In the genomic region with DNA sequence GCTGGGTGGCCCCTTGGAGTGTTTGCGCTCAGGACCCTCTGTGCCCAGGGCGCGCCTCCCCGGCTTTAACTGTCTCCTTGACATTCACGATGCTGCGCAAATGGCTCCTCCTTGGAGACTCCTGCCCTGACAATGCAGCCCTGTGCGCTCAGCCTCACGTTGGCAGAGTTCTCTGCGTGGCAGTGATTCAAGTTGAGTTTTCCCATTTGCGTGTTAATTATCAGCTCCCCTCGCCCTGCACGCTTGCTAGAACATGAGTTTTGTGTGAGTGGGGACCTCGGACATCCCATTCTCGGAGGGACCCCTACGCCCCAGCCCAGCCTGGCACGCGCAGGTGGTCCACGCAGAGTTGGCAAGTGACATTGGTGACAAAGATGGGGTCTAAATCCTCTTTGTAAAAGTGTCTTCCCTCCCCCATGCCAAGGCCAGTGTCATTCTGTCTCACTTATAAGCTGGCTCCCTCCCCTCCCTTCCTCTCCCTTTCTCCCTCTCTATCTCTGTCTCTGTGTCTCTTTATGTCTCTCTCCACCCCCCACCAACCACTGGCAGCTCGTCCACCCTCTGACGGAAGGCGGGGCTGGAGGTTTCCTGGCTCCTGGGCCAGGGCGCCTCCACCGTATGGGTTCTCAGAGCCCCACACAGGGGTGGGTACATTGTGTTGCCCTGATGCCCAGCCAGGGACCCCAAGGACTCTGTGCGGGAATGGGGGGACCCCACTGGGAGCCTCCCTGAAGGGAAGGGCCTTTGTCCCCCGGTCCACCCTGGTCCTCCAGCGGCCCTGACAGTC, we compare ENCODE assay signal across 22 cellular contexts.
DNase-seq lines count a peak whose midpoint lies in the region; ATAC-seq and TF ChIP-seq lines count a peak whose summit lies in the region.
"Had no signal": no experiment of that assay in that cellular context is flagged by ENCODE, and none has a peak within 500 bp of the region (broad histone marks: within the 10 kb centered on the region; RNA-seq: fewer than 3 reads in every experiment).

No MANE protein-coding gene starts in this region.

- H3K4me1 Mint-ChIP-seq in activated CD4-positive, alpha-beta memory T cell treated with anti-CD3 and anti-CD28 coated beads for 36 hours (ENCODE audit: low read depth): no peaks in the 10 kb centered on the region

- no peak overlapping the region for H3K4me3 ChIP-seq in left ventricle myocardium inferior
- H3K4me3 ChIP-seq in osteoblast (ENCODE audit: insufficient read depth, low read length): no peak overlapping the region
- H3K4me3 ChIP-seq in aorta (ENCODE audit: low read length in 2 of 2): no peak overlapping the region
- H3K4me3 ChIP-seq: BLaER1 treated with 17β-estradiol and CSF1 and Interleukin-3, amounts not matched to agents 10 nM and 100 nM had no signal

- H3K4me1 ChIP-seq in left ventricle myocardium inferior (no peaks in the 10 kb centered on the region), osteoblast (ENCODE audit: insufficient read depth, low read length) (no peaks in the 10 kb centered on the region), aorta (ENCODE audit: control insufficient read depth in 1 of 2, insufficient read depth in 2 of 2, low read length in 2 of 2) (no peaks in the 10 kb centered on the region)
- H3K4me1 ChIP-seq: Caco-2 had no signal

- POLR2A ChIA-PET in activated CD4-positive, alpha-beta memory T cell treated with anti-CD3 and anti-CD28 coated beads for 36 hours (lab: Charles Lee): no interaction called here

- H3K4me3 Mint-ChIP-seq in activated CD4-positive, alpha-beta memory T cell treated with anti-CD3 and anti-CD28 coated beads for 36 hours: no peak overlapping the region
- H3K4me3 Mint-ChIP-seq: CD4-positive, alpha-beta memory T cell; HFFc6 had no signal

- no peaks in the 10 kb centered on the region for H3K36me3 Mint-ChIP-seq in activated CD4-positive, alpha-beta memory T cell treated with anti-CD3 and anti-CD28 coated beads for 36 hours
- H3K36me3 Mint-ChIP-seq: CD4-positive, alpha-beta memory T cell had no signal

- TF ChIP-seq CTCF in left ventricle myocardium inferior (IDR thresholded peaks at IDR 0.05; ENCODE audit: borderline replicate concordance) (no peak), osteoblast (IDR thresholded peaks at IDR 0.05; ENCODE audit: extremely low read depth, low read depth, low read length) (no peak)

- WGBS in aorta, 2 donors: 79 to 83% methylated on average over 26 of the region's 26 CpGs

- H3K9me3 ChIP-seq in left ventricle myocardium inferior (replicated peaks) (no peaks in the 10 kb centered on the region), osteoblast (ENCODE audit: low read depth, low read length) (no peaks in the 10 kb centered on the region), aorta (ENCODE audit: control insufficient read depth, low read length) (no peaks in the 10 kb centered on the region)
- H3K9me3 ChIP-seq: BLaER1 treated with 17β-estradiol and CSF1 and Interleukin-3, amounts not matched to agents 10 nM and 100 nM; Caco-2 had no signal

- no peak overlapping the region for H2AFZ ChIP-seq in osteoblast (ENCODE audit: low read length)

- H3K36me3 ChIP-seq in left ventricle myocardium inferior (no peaks in the 10 kb centered on the region), osteoblast (ENCODE audit: insufficient read depth, low read length) (no peaks in the 10 kb centered on the region), aorta (ENCODE audit: control insufficient read depth in 1 of 2, insufficient read depth in 2 of 2, low read length in 1 of 2) (no peaks in the 10 kb centered on the region)
- H3K36me3 ChIP-seq: BLaER1 treated with 17β-estradiol and CSF1 and Interleukin-3, amounts not matched to agents 10 nM and 100 nM had no signal

- no peaks in the 10 kb centered on the region for H3K9me3 Mint-ChIP-seq in activated CD4-positive, alpha-beta memory T cell treated with anti-CD3 and anti-CD28 coated beads for 36 hours

- ATAC-seq in Right ventricle myocardium inferior (no peak), aorta (ENCODE audit: low FRiP score) (no peak), GM19324 (IDR thresholded peaks at IDR 0.05; ENCODE audit: low FRiP score, unreplicated experiment) (no peak)

- no peak overlapping the region for H3K27ac Mint-ChIP-seq in activated CD4-positive, alpha-beta memory T cell treated with anti-CD3 and anti-CD28 coated beads for 36 hours
- H3K27ac Mint-ChIP-seq: CD4-positive, alpha-beta memory T cell; HFFc6 had no signal

- peaks cover 6% of the 10 kb centered on the region for H3K27me3 Mint-ChIP-seq in activated CD4-positive, alpha-beta memory T cell treated with anti-CD3 and anti-CD28 coated beads for 36 hours

- peaks cover 80% of the 10 kb centered on the region for H3K27me3 ChIP-seq in left ventricle myocardium inferior (ENCODE audit: low read depth)
- no peaks in the 10 kb centered on the region for H3K27me3 ChIP-seq in osteoblast (ENCODE audit: insufficient read depth, low read length)
- no peaks in the 10 kb centered on the region for H3K27me3 ChIP-seq in aorta (ENCODE audit: control insufficient read depth in 1 of 2, insufficient read depth in 2 of 2, low read length in 1 of 2)
- H3K27me3 ChIP-seq: BLaER1 treated with 17β-estradiol and CSF1 and Interleukin-3, amounts not matched to agents 10 nM and 100 nM had no signal

- H3K79me2 ChIP-seq in osteoblast (ENCODE audit: insufficient read depth, low read length): no peaks in the 10 kb centered on the region

- H3K4me2 ChIP-seq in osteoblast (ENCODE audit: insufficient read depth, low read length): no peak overlapping the region
- H3K4me2 ChIP-seq: BLaER1 treated with 17β-estradiol and CSF1 and Interleukin-3, amounts not matched to agents 10 nM and 100 nM had no signal

- intact Hi-C loops in Right ventricle myocardium inferior (cut with DNase I) (no loop called here), left ventricle myocardium inferior (cut with micrococcal nuclease) (no loop called here), aorta (cut with DNase I) (no loop called here)
- intact Hi-C loops in activated CD4-positive, alpha-beta memory T cell treated with anti-CD3 and anti-CD28 coated beads for 36 hours (cut with micrococcal nuclease): no loop called here

- DNase-seq in Right ventricle myocardium inferior (ENCODE audit: missing footprints) (peak; percentile 21), left ventricle myocardium inferior (no peak), globus pallidus (ENCODE audit: low spot score) (peak; percentile 1), osteoblast (ENCODE audit: insufficient read length, low spot score, missing footprints) (peak; percentile 67), aorta (peak; percentile 27 to 49), GM03348 (ENCODE audit: low spot score) (no peak)
- DNase-seq in activated CD4-positive, alpha-beta memory T cell treated with anti-CD3 and anti-CD28 coated beads for 36 hours: no peak
- DNase-seq: ACHN; Caco-2; CD4-positive, alpha-beta memory T cell; DND-41; HFFc6; Kasumi-1; NCI-H1417; NCI-H187; NCI-H446 treated with DMSO at 0.1 percent for 48 hours; NCI-H526 treated with DMSO at 0.1 percent for 48 hours; OCI-M1; SHP77 had no signal

- CTCF ChIA-PET in activated CD4-positive, alpha-beta memory T cell treated with anti-CD3 and anti-CD28 coated beads for 36 hours (lab: Charles Lee): no interaction called here

- no peaks in the 10 kb centered on the region for H4K20me1 ChIP-seq in osteoblast (ENCODE audit: insufficient read depth, low read length)

- no peak overlapping the region for H3K27ac ChIP-seq in left ventricle myocardium inferior (replicated peaks)
- no peak overlapping the region for H3K27ac ChIP-seq in osteoblast (ENCODE audit: low read depth, low read length)
- no peak overlapping the region for H3K27ac ChIP-seq in aorta (ENCODE audit: low read depth in 1 of 2, low read length in 2 of 2)
- H3K27ac ChIP-seq: 22Rv1; BLaER1 treated with 17β-estradiol and CSF1 and Interleukin-3, amounts not matched to agents 10 nM and 100 nM had no signal

Comparison
In these comparisons a context has a peak if more than half of its experiments do, and no peak if none do; other contexts are left out.
1. DNase-seq: peak in Right ventricle myocardium inferior (single experiment), globus pallidus (single experiment), osteoblast (single experiment) and aorta (2 of 2); none in left ventricle myocardium inferior (single experiment), activated CD4-positive, alpha-beta memory T cell treated with anti-CD3 and anti-CD28 coated beads for 36 hours (single experiment) and GM03348 (single experiment).